In the genomic region with DNA sequence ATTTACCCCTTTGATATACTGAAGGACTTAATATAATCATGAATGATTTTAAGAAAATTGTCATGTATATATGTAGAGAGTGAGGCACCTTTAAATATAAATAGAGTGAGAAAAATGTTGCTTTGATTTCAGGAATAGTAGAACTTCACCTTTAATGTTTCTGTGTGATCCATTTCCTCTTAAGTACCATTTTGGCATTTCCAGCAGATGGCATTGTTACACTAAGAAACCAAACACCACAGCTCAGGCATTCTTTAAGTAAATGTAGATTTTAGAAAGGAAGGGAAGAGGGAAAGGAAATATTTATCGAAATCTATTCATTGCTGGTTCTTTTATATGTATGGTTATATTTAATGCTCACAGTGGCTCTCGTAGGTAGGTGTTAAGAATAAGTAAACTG, we compare ENCODE assay signal across 8 cellular contexts.
A peak's percentile ranks its signal among the peaks of the same experiment; 100 is the strongest.
DNase-seq lines count a peak whose midpoint lies in the region; ATAC-seq and TF ChIP-seq lines count a peak whose summit lies in the region.

No MANE protein-coding gene starts in this region.

- no peaks in the 10 kb centered on the region for H3K36me3 ChIP-seq in OCI-LY3 (replicated peaks; ENCODE audit: low read depth, low read length)

- 0 out of 2 replicates have a peak overlapping the region, but pooled peaks have one; percentile 33 for H2AFZ ChIP-seq in OCI-LY3 (ENCODE audit: low read depth, low read length)

- DNase-seq in DMS114 treated with DMSO at 0.1 percent for 48 hours (lab: John Stamatoyannopoulos, UW; ENCODE audit: unreplicated experiment) (peak; percentile 51), LoVo (ENCODE audit: low spot score) (peak; percentile 34), foreskin keratinocyte (peak in 1 of 2 donors; percentile 0), germinal center (ENCODE audit: low spot score) (no peak), ecto neural progenitor cell (ENCODE audit: low spot score) (no peak), sciatic nerve (ENCODE audit: low spot score) (no peak)

- no peaks in the 10 kb centered on the region for H3K9me3 ChIP-seq in OCI-LY3 (ENCODE audit: insufficient read depth, low read length)

- intact Hi-C loops in sciatic nerve (cut with DNase I), result no loop called here

- H3K27me3 ChIP-seq in OCI-LY3 (ENCODE audit: low read depth, low read length) (no peaks in the 10 kb centered on the region), foreskin keratinocyte (no peaks in the 10 kb centered on the region)

- 0 out of 2 replicates have a peak, but pooled peaks cover 3% of the 10 kb centered on the region for H3K4me1 ChIP-seq in OCI-LY3 (ENCODE audit: low read length)
- H3K4me1 ChIP-seq in foreskin keratinocyte, result no peaks in the 10 kb centered on the region

- no peak for ATAC-seq in foreskin keratinocyte
- no peak for ATAC-seq in HG03520 (IDR thresholded peaks at IDR 0.05; ENCODE audit: unreplicated experiment)
- ATAC-seq in sciatic nerve, result no peak

- peak overlapping the region; percentile 53 for H3K4me2 ChIP-seq in OCI-LY3 (ENCODE audit: low read length)

- TF ChIP-seq CTCF in OCI-LY3 (IDR thresholded peaks at IDR 0.05; ENCODE audit: low read depth, low read length), result peak; percentile 86
- TF ChIP-seq CTCF in foreskin keratinocyte (conservative IDR thresholded peaks at IDR 0.05), result peak; percentile 52

- no peaks in the 10 kb centered on the region for H4K20me1 ChIP-seq in OCI-LY3 (ENCODE audit: insufficient read depth, low read length)

- H3K79me2 ChIP-seq in OCI-LY3 (ENCODE audit: low read length), result no peaks in the 10 kb centered on the region

- no peak overlapping the region for H3K9ac ChIP-seq in OCI-LY3 (ENCODE audit: low read length)

- peak overlapping the region; percentile 56 for H3K4me3 ChIP-seq in OCI-LY3 (ENCODE audit: low read length)

- H3K27ac ChIP-seq in OCI-LY3 (ENCODE audit: low read length) (no peak overlapping the region), foreskin keratinocyte (no peak overlapping the region)

Comparison
In these comparisons a context has a peak if more than half of its experiments do, and no peak if none do; other contexts are left out.
1. DNase-seq: peak in DMS114 treated with DMSO at 0.1 percent for 48 hours (single experiment) and LoVo (single experiment); none in germinal center (single experiment), ecto neural progenitor cell (single experiment) and sciatic nerve (single experiment).